21 cellular contexts compared by ENCODE assay signal in the genomic region with DNA sequence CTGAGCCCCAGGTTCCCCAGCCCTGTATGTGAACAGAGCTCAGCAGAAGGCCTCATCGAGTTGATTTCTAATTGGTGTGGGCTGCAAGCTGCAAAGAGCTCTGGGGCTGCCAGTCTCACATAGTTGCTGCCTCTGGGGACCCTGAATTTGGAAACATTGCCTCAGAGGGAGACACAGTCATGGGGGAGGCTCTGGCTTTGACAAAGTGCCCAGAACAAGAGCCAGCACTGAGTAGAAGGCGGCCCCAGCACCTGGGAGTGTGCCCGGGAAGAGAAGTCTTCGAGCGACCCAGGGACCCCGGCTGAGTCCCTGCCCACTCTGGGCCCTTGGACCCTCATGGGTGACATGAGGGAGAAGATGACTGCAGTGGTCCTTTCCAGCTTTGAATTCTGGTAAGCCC. TPM values are rescaled to one million over a fixed set of nuclear protein-coding genes. Genes with fewer than 3 reads are reported as not detected.
"Had no signal": no experiment of that assay in that cellular context is flagged by ENCODE, and none has a peak within 500 bp of the region (broad histone marks: within the 10 kb centered on the region; RNA-seq: fewer than 3 reads in every experiment).

No MANE protein-coding gene starts in this region.

- H3K4me3 ChIP-seq: gastroesophageal sphincter, heart right ventricle, mucosa of descending colon, neural progenitor cell, sigmoid colon, spleen, testis had no signal

- H3K4me1 ChIP-seq: testis had no signal

- FAIRE-seq: colon, endometrium had no signal

- H3K36me3 ChIP-seq: gastroesophageal sphincter, heart right ventricle, neural progenitor cell, sigmoid colon, spleen had no signal

- H3K27ac ChIP-seq: gastroesophageal sphincter, neural progenitor cell, sigmoid colon, spleen, testis had no signal

- H3K9me3 ChIP-seq: gastroesophageal sphincter, heart right ventricle, mucosa of descending colon, sigmoid colon, spleen, testis had no signal

- H3K27me3 ChIP-seq: testis had no signal

- H3K9ac ChIP-seq: neural progenitor cell had no signal

- DNase-seq: activated CD4-positive, alpha-beta T cell treated with anti-CD3 and anti-CD28 coated beads, Interleukin-2, amount 10 ng/mL, durations not matched to agents 24 days and 14 days; activated CD8-positive, alpha-beta T cell treated with anti-CD3 and anti-CD28 coated beads for 36 hours; activated naive CD4-positive, alpha-beta T cell; activated naive CD8-positive, alpha-beta T cell treated with anti-CD3 and anti-CD28 coated beads, Interleukin-2, amount 10 ng/mL, durations not matched to agents 7 days and 5 days; activated T-cell treated with anti-CD3 and anti-CD28 coated beads, Interleukin-2, amount 50 U/mL, for 1 hour; erythroblast; heart right ventricle; immature natural killer cell; mesenchymal stem cell; mucosa of descending colon; naive thymus-derived CD4-positive, alpha-beta T cell; sigmoid colon; spleen; stimulated activated CD4-positive, alpha-beta T cell treated with anti-CD3 and anti-CD28 coated beads, Interleukin-4, amount 100 ng/mL, for 4 hours; testis had no signal

- H3K4me2 ChIP-seq: neural progenitor cell had no signal

- H2AFZ ChIP-seq: neural progenitor cell had no signal

RNA-seq across cellular contexts. Expression of a gene that starts 7.3 kb away (rescaled TPM):
- total RNA-seq: activated CD8-positive, alpha-beta T cell treated with anti-CD3 and anti-CD28 coated beads for 36 hours; activated naive CD8-positive, alpha-beta T cell treated with anti-CD3 and anti-CD28 coated beads, Interleukin-2, amount 10 ng/mL, durations not matched to agents 7 days and 5 days; osteocyte; pulmonary artery endothelial cell had no signal
